In genomic region chr1:10122926-10123325, GRCh38 we compare ENCODE assay signal across 1 cellular context.
TF ChIP-seq lines count a peak whose summit lies in the region.

No MANE protein-coding gene starts in this region.

TF ChIP-seq in K562, 482 proteins besides CTCF, POLR2A, EP300 and RAD21 (continued from another document):
- TF ChIP-seq, protein P1, sequence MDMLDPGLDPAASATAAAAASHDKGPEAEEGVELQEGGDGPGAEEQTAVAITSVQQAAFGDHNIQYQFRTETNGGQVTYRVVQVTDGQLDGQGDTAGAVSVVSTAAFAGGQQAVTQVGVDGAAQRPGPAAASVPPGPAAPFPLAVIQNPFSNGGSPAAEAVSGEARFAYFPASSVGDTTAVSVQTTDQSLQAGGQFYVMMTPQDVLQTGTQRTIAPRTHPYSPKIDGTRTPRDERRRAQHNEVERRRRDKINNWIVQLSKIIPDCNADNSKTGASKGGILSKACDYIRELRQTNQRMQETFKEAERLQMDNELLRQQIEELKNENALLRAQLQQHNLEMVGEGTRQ (CRISPR knock-in tag; IDR thresholded peaks at IDR 0.05) = no peak
